Comparison of ENCODE assay signal across 1 cellular context in the genomic region with DNA sequence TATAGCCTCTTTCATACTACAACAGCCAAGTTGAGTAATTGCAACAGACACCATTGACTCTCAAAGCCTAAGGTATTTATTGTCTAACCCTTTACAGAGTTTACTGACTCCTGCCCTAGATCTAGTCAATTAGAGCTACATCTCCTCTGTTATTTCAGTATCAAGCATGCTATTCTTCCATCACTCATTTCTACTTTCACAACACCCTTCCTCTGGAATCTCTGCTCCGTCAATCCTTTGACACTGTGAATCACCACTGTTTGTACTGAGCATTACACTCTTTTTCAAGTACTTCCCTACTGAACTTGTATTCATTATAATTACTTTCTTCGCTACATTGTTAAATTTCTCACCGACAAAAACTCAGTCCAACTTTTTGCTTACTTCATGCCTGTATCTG.
TF ChIP-seq lines count a peak whose summit lies in the region.

No MANE protein-coding gene starts in this region.

TF ChIP-seq in IMR-90, 13 proteins besides CTCF, POLR2A, EP300 and RAD21 (continued from another document):
- no peak for TF ChIP-seq ELK1 (IDR thresholded peaks at IDR 0.05; ENCODE audit: borderline replicate concordance, low read depth, low read length)
- no peak for TF ChIP-seq SMC3 (IDR thresholded peaks at IDR 0.05; ENCODE audit: low read depth, low read length)
TF ChIP-seq in IMR-90: peak in this region for 0.
